Comparison of ENCODE assay signal across 35 cellular contexts in genomic region chr5:171434874-171435273, GRCh38. TPM values are rescaled to one million over a fixed set of nuclear protein-coding genes. Genes with fewer than 3 reads are reported as not detected.
"Had no signal": no experiment of that assay in that cellular context is flagged by ENCODE, and none has a peak within 500 bp of the region (broad histone marks: within the 10 kb centered on the region; RNA-seq: fewer than 3 reads in every experiment).

No MANE protein-coding gene starts in this region.

- DNase-seq: activated CD4-positive, alpha-beta memory T cell treated with anti-CD3 and anti-CD28 coated beads for 36 hours; activated CD4-positive, alpha-beta T cell treated with anti-CD3 and anti-CD28 coated beads for 36 hours; activated CD4-positive, alpha-beta T cell treated with anti-CD3 and anti-CD28 coated beads, Interleukin-2, amount 10 ng/mL, durations not matched to agents 24 days and 14 days; activated CD4-positive, CD25-positive, alpha-beta regulatory T cell; activated CD4-positive, CD25-positive, alpha-beta regulatory T cell treated with anti-CD3 and anti-CD28 coated beads, Interleukin-2, amount 50 U/mL, for 72 hours; activated CD8-positive, alpha-beta memory T cell treated with anti-CD3 and anti-CD28 coated beads, Interleukin-2, amount 10 ng/mL, durations not matched to agents 7 days and 5 days; activated CD8-positive, alpha-beta memory T cell treated with anti-CD3 and anti-CD28 coated beads, Interleukin-2, amount 50 U/mL, for 4 hours; activated CD8-positive, alpha-beta T cell treated with anti-CD3 and anti-CD28 coated beads, Interleukin-2, amount 10 ng/mL, durations not matched to agents 7 days and 5 days; activated effector memory CD4-positive, alpha-beta T cell treated with anti-CD3 and anti-CD28 coated beads, Interleukin-2, amount 50 U/mL, for 16 hours; activated naive CD4-positive, alpha-beta T cell treated with anti-CD3 and anti-CD28 coated beads for 36 hours; activated naive CD8-positive, alpha-beta T cell treated with anti-CD3 and anti-CD28 coated beads for 36 hours; activated naive CD8-positive, alpha-beta T cell treated with anti-CD3 and anti-CD28 coated beads, Interleukin-2, amount 50 U/mL, for 24 hours; activated T-cell treated with anti-CD3 and anti-CD28 coated beads, Interleukin-2, amount 50 U/mL, for 1 hour; activated T-cell treated with anti-CD3 and anti-CD28 coated beads, Interleukin-2, amount 50 U/mL, for 48 hours; adrenal gland; amygdala; dorsolateral prefrontal cortex; effector memory CD4-positive, alpha-beta T cell; endodermal cell; foreskin fibroblast; T-helper 2 cell had no signal

- FAIRE-seq: frontal cortex had no signal

- H3K27me3 ChIP-seq: adrenal gland, ascending aorta, breast epithelium, cardiac muscle cell, dorsolateral prefrontal cortex had no signal

- H3K4me1 Mint-ChIP-seq: activated CD4-positive, alpha-beta T cell treated with anti-CD3 and anti-CD28 coated beads for 36 hours; activated CD4-positive, alpha-beta T cell treated with anti-CD3 and anti-CD28 coated beads, Interleukin-2, amount 10 ng/mL, durations not matched to agents 24 days and 14 days; activated naive CD4-positive, alpha-beta T cell treated with anti-CD3 and anti-CD28 coated beads, Interleukin-2, amount 50 U/mL, for 24 hours; activated naive CD8-positive, alpha-beta T cell treated with anti-CD3 and anti-CD28 coated beads for 36 hours; activated naive CD8-positive, alpha-beta T cell treated with anti-CD3 and anti-CD28 coated beads, Interleukin-2, amount 50 U/mL, for 24 hours; central memory CD8-positive, alpha-beta T cell had no signal

- H3K36me3 ChIP-seq: adrenal gland, ascending aorta, breast epithelium had no signal

- H3K27me3 Mint-ChIP-seq: activated CD4-positive, alpha-beta memory T cell treated with anti-CD3 and anti-CD28 coated beads for 36 hours; activated CD4-positive, alpha-beta T cell treated with anti-CD3 and anti-CD28 coated beads for 36 hours; activated CD4-positive, alpha-beta T cell treated with anti-CD3 and anti-CD28 coated beads, Interleukin-2, amount 10 ng/mL, durations not matched to agents 24 days and 14 days; activated CD8-positive, alpha-beta memory T cell treated with anti-CD3 and anti-CD28 coated beads, Interleukin-2, amount 10 ng/mL, durations not matched to agents 7 days and 5 days; activated naive CD4-positive, alpha-beta T cell treated with anti-CD3 and anti-CD28 coated beads, Interleukin-2, amount 50 U/mL, for 24 hours; activated naive CD8-positive, alpha-beta T cell treated with anti-CD3 and anti-CD28 coated beads for 36 hours; activated naive CD8-positive, alpha-beta T cell treated with anti-CD3 and anti-CD28 coated beads, Interleukin-2, amount 50 U/mL, for 24 hours; brain; central memory CD8-positive, alpha-beta T cell; dendritic cell treated with granulocyte-macrophage colony-stimulating factor and Interleukin-4, amounts not matched to agents 40 ng/mL and 50 ng/mL, for 4 days had no signal

- H3K27ac ChIP-seq: adrenal gland, ascending aorta, breast epithelium, cardiac muscle cell, coronary artery, dorsolateral prefrontal cortex had no signal

- H3K27ac Mint-ChIP-seq: activated CD4-positive, alpha-beta memory T cell treated with anti-CD3 and anti-CD28 coated beads for 36 hours; activated CD4-positive, alpha-beta T cell treated with anti-CD3 and anti-CD28 coated beads for 36 hours; activated CD4-positive, alpha-beta T cell treated with anti-CD3 and anti-CD28 coated beads, Interleukin-2, amount 10 ng/mL, durations not matched to agents 24 days and 14 days; activated CD8-positive, alpha-beta memory T cell treated with anti-CD3 and anti-CD28 coated beads, Interleukin-2, amount 10 ng/mL, durations not matched to agents 7 days and 5 days; activated CD8-positive, alpha-beta T cell treated with anti-CD3 and anti-CD28 coated beads, Interleukin-2, amount 10 ng/mL, durations not matched to agents 7 days and 5 days; activated naive CD4-positive, alpha-beta T cell treated with anti-CD3 and anti-CD28 coated beads for 36 hours; activated naive CD4-positive, alpha-beta T cell treated with anti-CD3 and anti-CD28 coated beads, Interleukin-2, amount 50 U/mL, for 24 hours; activated naive CD8-positive, alpha-beta T cell treated with anti-CD3 and anti-CD28 coated beads for 36 hours; activated naive CD8-positive, alpha-beta T cell treated with anti-CD3 and anti-CD28 coated beads, Interleukin-2, amount 50 U/mL, for 24 hours; activated T-helper 1 cell treated with anti-CD3 and anti-CD28 coated beads, Interleukin-12 subunit alpha, Interleukin-12 subunit beta, Interleukin-2, Interleukin-4 antibody, amounts not matched to agents 30 ng/mL and 10 ng/mL and 1 ng/mL, durations not matched to agents 14 hours and 24 hours and 36 hours; activated T-helper 2 cell treated with anti-CD3 and anti-CD28 coated beads, Interferon-gamma antibody, Interleukin-2, Interleukin-4, amounts not matched to agents 10 μg/mL and 5 μg/mL and 100 μg/mL, durations not matched to agents 14 hours and 24 hours and 36 hours; dendritic cell treated with granulocyte-macrophage colony-stimulating factor and Interleukin-4, amounts not matched to agents 40 ng/mL and 50 ng/mL, for 4 days; endodermal cell had no signal

- H3K36me3 Mint-ChIP-seq: activated CD4-positive, alpha-beta memory T cell treated with anti-CD3 and anti-CD28 coated beads for 36 hours; activated CD8-positive, alpha-beta memory T cell treated with anti-CD3 and anti-CD28 coated beads, Interleukin-2, amount 10 ng/mL, durations not matched to agents 7 days and 5 days; activated naive CD4-positive, alpha-beta T cell treated with anti-CD3 and anti-CD28 coated beads, Interleukin-2, amount 50 U/mL, for 24 hours; activated naive CD8-positive, alpha-beta T cell treated with anti-CD3 and anti-CD28 coated beads for 36 hours; brain had no signal

- H3K4me3 ChIP-seq: adrenal gland, ascending aorta, breast epithelium, cardiac muscle cell, coronary artery, dorsolateral prefrontal cortex had no signal

- H3K9me3 Mint-ChIP-seq: activated CD4-positive, alpha-beta memory T cell treated with anti-CD3 and anti-CD28 coated beads for 36 hours; activated CD4-positive, alpha-beta T cell treated with anti-CD3 and anti-CD28 coated beads, Interleukin-2, amount 10 ng/mL, durations not matched to agents 24 days and 14 days; activated naive CD4-positive, alpha-beta T cell treated with anti-CD3 and anti-CD28 coated beads for 36 hours; activated naive CD4-positive, alpha-beta T cell treated with anti-CD3 and anti-CD28 coated beads, Interleukin-2, amount 50 U/mL, for 24 hours; activated naive CD8-positive, alpha-beta T cell treated with anti-CD3 and anti-CD28 coated beads for 36 hours; activated naive CD8-positive, alpha-beta T cell treated with anti-CD3 and anti-CD28 coated beads, Interleukin-2, amount 50 U/mL, for 24 hours; activated T-helper 1 cell treated with anti-CD3 and anti-CD28 coated beads, Interleukin-12 subunit alpha, Interleukin-12 subunit beta, Interleukin-2, Interleukin-4 antibody, amounts not matched to agents 30 ng/mL and 10 ng/mL and 1 ng/mL, durations not matched to agents 14 hours and 24 hours and 36 hours; activated T-helper 2 cell treated with anti-CD3 and anti-CD28 coated beads, Interferon-gamma antibody, Interleukin-2, Interleukin-4, amounts not matched to agents 10 μg/mL and 5 μg/mL and 100 μg/mL, durations not matched to agents 14 hours and 24 hours and 36 hours; central memory CD8-positive, alpha-beta T cell; dendritic cell treated with granulocyte-macrophage colony-stimulating factor and Interleukin-4, amounts not matched to agents 40 ng/mL and 50 ng/mL, for 4 days; endodermal cell had no signal

- H3K4me3 Mint-ChIP-seq: activated CD4-positive, alpha-beta memory T cell treated with anti-CD3 and anti-CD28 coated beads for 36 hours; activated CD4-positive, alpha-beta T cell treated with anti-CD3 and anti-CD28 coated beads for 36 hours; activated CD4-positive, alpha-beta T cell treated with anti-CD3 and anti-CD28 coated beads, Interleukin-2, amount 10 ng/mL, durations not matched to agents 24 days and 14 days; activated CD8-positive, alpha-beta memory T cell treated with anti-CD3 and anti-CD28 coated beads, Interleukin-2, amount 10 ng/mL, durations not matched to agents 7 days and 5 days; activated CD8-positive, alpha-beta T cell treated with anti-CD3 and anti-CD28 coated beads, Interleukin-2, amount 10 ng/mL, durations not matched to agents 7 days and 5 days; activated naive CD4-positive, alpha-beta T cell treated with anti-CD3 and anti-CD28 coated beads for 36 hours; activated naive CD4-positive, alpha-beta T cell treated with anti-CD3 and anti-CD28 coated beads, Interleukin-2, amount 50 U/mL, for 24 hours; activated naive CD8-positive, alpha-beta T cell treated with anti-CD3 and anti-CD28 coated beads for 36 hours; activated naive CD8-positive, alpha-beta T cell treated with anti-CD3 and anti-CD28 coated beads, Interleukin-2, amount 50 U/mL, for 24 hours; activated T-helper 1 cell treated with anti-CD3 and anti-CD28 coated beads, Interleukin-12 subunit alpha, Interleukin-12 subunit beta, Interleukin-2, Interleukin-4 antibody, amounts not matched to agents 30 ng/mL and 10 ng/mL and 1 ng/mL, durations not matched to agents 14 hours and 24 hours and 36 hours; brain; central memory CD8-positive, alpha-beta T cell; dendritic cell treated with granulocyte-macrophage colony-stimulating factor and Interleukin-4, amounts not matched to agents 40 ng/mL and 50 ng/mL, for 4 days; endodermal cell had no signal

- H3K9me3 ChIP-seq: adrenal gland, ascending aorta, breast epithelium had no signal

- ATAC-seq: activated CD4-positive, alpha-beta T cell treated with anti-CD3 and anti-CD28 coated beads for 36 hours; activated CD8-positive, alpha-beta memory T cell treated with anti-CD3 and anti-CD28 coated beads, Interleukin-2, amount 10 ng/mL, durations not matched to agents 7 days and 5 days; activated CD8-positive, alpha-beta T cell treated with anti-CD3 and anti-CD28 coated beads, Interleukin-2, amount 10 ng/mL, durations not matched to agents 7 days and 5 days; activated naive CD8-positive, alpha-beta T cell treated with anti-CD3 and anti-CD28 coated beads, Interleukin-2, amount 50 U/mL, for 24 hours; esophagus mucosa had no signal

- H3K4me1 ChIP-seq: adrenal gland, breast epithelium had no signal

RNA-seq across cellular contexts. Expression of gene FGF18, which starts 15.4 kb away (rescaled TPM):
- total RNA-seq: activated CD4-positive, alpha-beta T cell treated with anti-CD3 and anti-CD28 coated beads for 36 hours; activated CD8-positive, alpha-beta memory T cell treated with anti-CD3 and anti-CD28 coated beads, Interleukin-2, amount 10 ng/mL, durations not matched to agents 7 days and 5 days; activated CD8-positive, alpha-beta T cell treated with anti-CD3 and anti-CD28 coated beads, Interleukin-2, amount 10 ng/mL, durations not matched to agents 7 days and 5 days; activated T-helper 2 cell treated with anti-CD3 and anti-CD28 coated beads, Interferon-gamma antibody, Interleukin-2, Interleukin-4, amounts not matched to agents 10 μg/mL and 5 μg/mL and 100 μg/mL, durations not matched to agents 14 hours and 24 hours and 36 hours; epithelial cell of proximal tubule; T-helper 1 cell treated with Interleukin-12 subunit alpha and Interleukin-12 subunit beta and Interleukin-4 antibody, amounts not matched to agents 30 ng/mL and 1 ng/mL, for 36 hours had no signal
